ENCODE assay signal across 1 cellular context in the genomic region with DNA sequence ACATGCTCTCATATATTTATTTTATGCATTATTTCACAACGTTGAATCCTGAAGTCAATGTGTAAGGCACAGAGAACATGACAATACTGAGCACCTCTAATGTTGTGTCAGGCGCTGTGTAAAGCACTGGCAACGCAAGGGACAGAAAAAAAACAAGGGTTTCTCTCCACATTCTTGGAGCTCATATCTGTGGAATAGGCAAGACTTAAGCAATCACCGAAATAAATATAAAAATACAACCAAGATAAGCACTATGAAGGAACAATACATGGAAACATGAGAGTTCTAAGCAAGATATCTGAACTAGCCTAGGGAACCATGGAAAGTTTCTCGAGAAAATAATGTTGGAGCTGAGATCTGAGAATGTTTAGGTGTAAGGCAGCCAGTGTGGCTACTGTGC.
TF ChIP-seq lines count a peak whose summit lies in the region.

No MANE protein-coding gene starts in this region.

TF ChIP-seq in A549, 52 proteins besides CTCF, POLR2A, EP300 and RAD21 (continued from another document):
- TF ChIP-seq, protein P1, sequence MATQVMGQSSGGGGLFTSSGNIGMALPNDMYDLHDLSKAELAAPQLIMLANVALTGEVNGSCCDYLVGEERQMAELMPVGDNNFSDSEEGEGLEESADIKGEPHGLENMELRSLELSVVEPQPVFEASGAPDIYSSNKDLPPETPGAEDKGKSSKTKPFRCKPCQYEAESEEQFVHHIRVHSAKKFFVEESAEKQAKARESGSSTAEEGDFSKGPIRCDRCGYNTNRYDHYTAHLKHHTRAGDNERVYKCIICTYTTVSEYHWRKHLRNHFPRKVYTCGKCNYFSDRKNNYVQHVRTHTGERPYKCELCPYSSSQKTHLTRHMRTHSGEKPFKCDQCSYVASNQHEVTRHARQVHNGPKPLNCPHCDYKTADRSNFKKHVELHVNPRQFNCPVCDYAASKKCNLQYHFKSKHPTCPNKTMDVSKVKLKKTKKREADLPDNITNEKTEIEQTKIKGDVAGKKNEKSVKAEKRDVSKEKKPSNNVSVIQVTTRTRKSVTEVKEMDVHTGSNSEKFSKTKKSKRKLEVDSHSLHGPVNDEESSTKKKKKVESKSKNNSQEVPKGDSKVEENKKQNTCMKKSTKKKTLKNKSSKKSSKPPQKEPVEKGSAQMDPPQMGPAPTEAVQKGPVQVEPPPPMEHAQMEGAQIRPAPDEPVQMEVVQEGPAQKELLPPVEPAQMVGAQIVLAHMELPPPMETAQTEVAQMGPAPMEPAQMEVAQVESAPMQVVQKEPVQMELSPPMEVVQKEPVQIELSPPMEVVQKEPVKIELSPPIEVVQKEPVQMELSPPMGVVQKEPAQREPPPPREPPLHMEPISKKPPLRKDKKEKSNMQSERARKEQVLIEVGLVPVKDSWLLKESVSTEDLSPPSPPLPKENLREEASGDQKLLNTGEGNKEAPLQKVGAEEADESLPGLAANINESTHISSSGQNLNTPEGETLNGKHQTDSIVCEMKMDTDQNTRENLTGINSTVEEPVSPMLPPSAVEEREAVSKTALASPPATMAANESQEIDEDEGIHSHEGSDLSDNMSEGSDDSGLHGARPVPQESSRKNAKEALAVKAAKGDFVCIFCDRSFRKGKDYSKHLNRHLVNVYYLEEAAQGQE (IDR thresholded peaks at IDR 0.05), result no peak
- TF ChIP-seq CHD2 (IDR thresholded peaks at IDR 0.05; ENCODE audit: low read length, partially characterized antibody), result no peak
- TF ChIP-seq, protein P2, sequence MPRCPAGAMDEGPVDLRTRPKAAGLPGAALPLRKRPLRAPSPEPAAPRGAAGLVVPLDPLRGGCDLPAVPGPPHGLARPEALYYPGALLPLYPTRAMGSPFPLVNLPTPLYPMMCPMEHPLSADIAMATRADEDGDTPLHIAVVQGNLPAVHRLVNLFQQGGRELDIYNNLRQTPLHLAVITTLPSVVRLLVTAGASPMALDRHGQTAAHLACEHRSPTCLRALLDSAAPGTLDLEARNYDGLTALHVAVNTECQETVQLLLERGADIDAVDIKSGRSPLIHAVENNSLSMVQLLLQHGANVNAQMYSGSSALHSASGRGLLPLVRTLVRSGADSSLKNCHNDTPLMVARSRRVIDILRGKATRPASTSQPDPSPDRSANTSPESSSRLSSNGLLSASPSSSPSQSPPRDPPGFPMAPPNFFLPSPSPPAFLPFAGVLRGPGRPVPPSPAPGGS (IDR thresholded peaks at IDR 0.05), result no peak
- TF ChIP-seq CEBPB (IDR thresholded peaks at IDR 0.05), result no peak
- TF ChIP-seq TP53 (CRISPR knock-in tag; IDR thresholded peaks at IDR 0.05), result no peak
- TF ChIP-seq HOXB5 (CRISPR knock-in tag; IDR thresholded peaks at IDR 0.05), result no peak
- TF ChIP-seq HOXA7 (CRISPR knock-in tag; IDR thresholded peaks at IDR 0.05), result no peak
- TF ChIP-seq JUN (IDR thresholded peaks at IDR 0.05), result no peak
- no peak for TF ChIP-seq MYC (IDR thresholded peaks at IDR 0.05; ENCODE audit: borderline replicate concordance, low read length)
- no peak for TF ChIP-seq FOSL2 (IDR thresholded peaks at IDR 0.05)
- TF ChIP-seq FOSL2 (CRISPR knock-in tag; IDR thresholded peaks at IDR 0.05), result no peak
